ENCODE assay signal across 9 cellular contexts in genomic region chr4:15005474-15006115, GRCh38. TPM values are rescaled to one million over a fixed set of nuclear protein-coding genes. Genes with fewer than 3 reads are reported as not detected.
DNase-seq lines count a peak whose midpoint lies in the region; ATAC-seq, FAIRE-seq and TF ChIP-seq lines count a peak whose summit lies in the region.
"Had no signal": no experiment of that assay in that cellular context is flagged by ENCODE, and none has a peak within 500 bp of the region (broad histone marks: within the 10 kb centered on the region; RNA-seq: fewer than 3 reads in every experiment).

No MANE protein-coding gene starts in this region.

- H3K4me3 ChIP-seq in mammary epithelial cell (replicated peaks in 1 of 3; ENCODE audit: insufficient read depth in 1 of 3, low read depth in 2 of 3, low read length in 3 of 3) (peak overlapping the region; percentile 72 to 98 (median 86)), mononuclear cell (ENCODE audit: low read length) (peak overlapping the region; percentile 90), aorta (ENCODE audit: low read length in 2 of 2) (peak overlapping the region; percentile 60 to 99)

- DNase-seq in stimulated activated naive CD8-positive, alpha-beta T cell treated with anti-CD3 and anti-CD28 coated beads, Interleukin-15, Interleukin-2, amounts not matched to agents 100 U/mL and 50 U/mL, for 24 hours: no peak
- peak; percentile 6 for DNase-seq in mammary epithelial cell
- no peak for DNase-seq in aorta
- DNase-seq in RCC 7860 (ENCODE audit: low spot score): no peak
- no peak for DNase-seq in DMS79 treated with DMSO at 0.1 percent for 48 hours (lab: John Stamatoyannopoulos, UW)
- no peak for DNase-seq in DMS53 treated with DMSO at 0.1 percent for 48 hours (lab: John Stamatoyannopoulos, UW; ENCODE audit: unreplicated experiment)
- DNase-seq: NCI-H2081 treated with DMSO at 0.1 percent for 48 hours had no signal

- H3K36me3 ChIP-seq in mammary epithelial cell (ENCODE audit: insufficient read depth, low read length) (peaks cover 6% of the 10 kb centered on the region), aorta (ENCODE audit: control insufficient read depth in 1 of 2, insufficient read depth in 2 of 2, low read length in 1 of 2) (no peaks in the 10 kb centered on the region)

- no peaks in the 10 kb centered on the region for H4K20me1 ChIP-seq in mammary epithelial cell (ENCODE audit: insufficient read depth, low read length)

- H2AFZ ChIP-seq in mammary epithelial cell (ENCODE audit: low read depth, low read length): peak overlapping the region; percentile 86

- peak overlapping the region; percentile 90 for H3K27ac Mint-ChIP-seq in stimulated activated naive CD8-positive, alpha-beta T cell treated with anti-CD3 and anti-CD28 coated beads, Interleukin-15, Interleukin-2, amounts not matched to agents 100 ng/mL and 50 ng/mL, for 24 hours

- H3K27me3 ChIP-seq in mammary epithelial cell (ENCODE audit: insufficient read depth, low read length) (no peaks in the 10 kb centered on the region), mononuclear cell (ENCODE audit: insufficient read depth, low read length) (no peaks in the 10 kb centered on the region), aorta (ENCODE audit: control insufficient read depth in 1 of 2, insufficient read depth in 2 of 2, low read length in 1 of 2) (no peaks in the 10 kb centered on the region)

- intact Hi-C loops in mammary epithelial cell (cut with micrococcal nuclease) (loop anchor here (1.0 to 10.0 kb wide), 4 partner anchors 255 to 1381 kb away; partner anchors contain the start of gene BOD1L1), aorta (cut with DNase I) (loop anchor here (5.0 to 10.0 kb wide), 4 partner anchors 37 to 429 kb away; partner anchors contain the start of gene C1QTNF7 (in 1 of the 2))

- no peaks in the 10 kb centered on the region for H3K9me3 Mint-ChIP-seq in stimulated activated naive CD8-positive, alpha-beta T cell treated with anti-CD3 and anti-CD28 coated beads, Interleukin-15, Interleukin-2, amounts not matched to agents 100 ng/mL and 50 ng/mL, for 24 hours

- peak overlapping the region; percentile 86 for H3K4me2 ChIP-seq in mammary epithelial cell (ENCODE audit: insufficient read depth, low read depth, low read length)

- no peak for FAIRE-seq in RCC 7860 (lab: Jason Lieb, UNC)

- peak overlapping the region; percentile 89 for H3K9ac ChIP-seq in mammary epithelial cell (ENCODE audit: insufficient read depth, low read length)

- H3K79me2 ChIP-seq in mammary epithelial cell (ENCODE audit: insufficient read depth, low read length): peaks cover 59% of the 10 kb centered on the region

- peaks cover 34% of the 10 kb centered on the region for H3K4me1 Mint-ChIP-seq in stimulated activated naive CD8-positive, alpha-beta T cell treated with anti-CD3 and anti-CD28 coated beads, Interleukin-15, Interleukin-2, amounts not matched to agents 100 ng/mL and 50 ng/mL, for 24 hours (ENCODE audit: low read depth)

- CTCF ChIA-PET in mammary epithelial cell (lab: Charles Lee; ENCODE audit: low non-redundant PET): no interaction called here

- no peak for TF ChIP-seq CTCF in mammary epithelial cell (conservative IDR thresholded peaks at IDR 0.05 in 1 of 2, IDR thresholded peaks at IDR 0.05 in 1 of 2; ENCODE audit: extremely low read depth in 1 of 2, insufficient read depth in 1 of 2, low read depth in 1 of 2, low read length in 2 of 2)

- H3K36me3 Mint-ChIP-seq in stimulated activated naive CD8-positive, alpha-beta T cell treated with anti-CD3 and anti-CD28 coated beads, Interleukin-15, Interleukin-2, amounts not matched to agents 100 ng/mL and 50 ng/mL, for 24 hours (ENCODE audit: low read depth): peaks cover 23% of the 10 kb centered on the region

- dilution Hi-C loops in mammary epithelial cell (cut with HindIII; ENCODE audit: low sequenced_read_pairs): no loop called here

- in situ Hi-C loops in mammary epithelial cell (cut with MboI; ENCODE audit: low sequenced_read_pairs in 2 of 2): loop anchor here in 1 of 2 donors (10.0 to 25.0 kb wide), 2 partner anchors 131 to 1368 kb away; partner anchors contain the start of gene BOD1L1

- ATAC-seq in stimulated activated naive CD8-positive, alpha-beta T cell treated with anti-CD3 and anti-CD28 coated beads, Interleukin-15, Interleukin-2, amounts not matched to agents 100 U/mL and 50 U/mL, for 24 hours: no peak
- no peak for ATAC-seq in aorta (ENCODE audit: low FRiP score)

- BruUV-seq in mammary epithelial cell (replicated peaks; lab: Mats Ljungman, UMichigan): TSS peak; percentile 3

- no peaks in the 10 kb centered on the region for H3K9me3 ChIP-seq in mammary epithelial cell (replicated peaks; ENCODE audit: insufficient read depth, low read length)
- no peaks in the 10 kb centered on the region for H3K9me3 ChIP-seq in mononuclear cell (ENCODE audit: low read depth, low read length)
- no peaks in the 10 kb centered on the region for H3K9me3 ChIP-seq in aorta (ENCODE audit: control insufficient read depth, low read length)

- H3K4me3 Mint-ChIP-seq in stimulated activated naive CD8-positive, alpha-beta T cell treated with anti-CD3 and anti-CD28 coated beads, Interleukin-15, Interleukin-2, amounts not matched to agents 100 ng/mL and 50 ng/mL, for 24 hours: peak overlapping the region; percentile 92

- no peaks in the 10 kb centered on the region for H3K27me3 Mint-ChIP-seq in stimulated activated naive CD8-positive, alpha-beta T cell treated with anti-CD3 and anti-CD28 coated beads, Interleukin-15, Interleukin-2, amounts not matched to agents 100 ng/mL and 50 ng/mL, for 24 hours

- peak overlapping the region; percentile 88 for H3K27ac ChIP-seq in mammary epithelial cell (ENCODE audit: insufficient read depth, low read depth, low read length)
- H3K27ac ChIP-seq in aorta (ENCODE audit: low read depth in 1 of 2, low read length in 2 of 2): peak overlapping the region in 1 of 2 donors; percentile 32

- WGBS in mammary epithelial cell (ENCODE audit: low coverage, missing lambda C conversion rate): 51% methylated on average over 4 of the region's 4 CpGs
- WGBS in aorta, 2 donors: 6% methylated on average over 4 of the region's 4 CpGs

- H3K4me1 ChIP-seq in mammary epithelial cell (ENCODE audit: insufficient read depth, low read length) (peaks cover 1% of the 10 kb centered on the region), mononuclear cell (ENCODE audit: insufficient read depth, low read length) (peaks cover 20% of the 10 kb centered on the region), aorta (ENCODE audit: control insufficient read depth in 1 of 2, insufficient read depth in 2 of 2, low read length in 2 of 2) (peaks cover 0 to 4% of the 10 kb centered on the region in 2 donors)

RNA-seq across cellular contexts. Expression of gene CPEB2, which starts 3.3 kb away (rescaled TPM):
- total RNA-seq in mammary epithelial cell: 10 to 100 TPM; 16.1 to 21.5 TPM
- 2.4 TPM for polyA plus RNA-seq in mammary epithelial cell
- polyA minus RNA-seq in mammary epithelial cell: 2.6 TPM
- 20.6 TPM for total RNA-seq in mononuclear cell
- 10 to 100 TPM; 28.0 to 57.0 TPM for total RNA-seq in aorta
- polyA plus RNA-seq in aorta: 10 to 100 TPM in 1 of 2 donors, 1 to 10 TPM in 1; 5.8 to 11.4 TPM
